ENCODE assay signal across 12 cellular contexts in genomic region chr19:38713227-38713649, GRCh38. TPM values are rescaled to one million over a fixed set of nuclear protein-coding genes. Genes with fewer than 3 reads are reported as not detected.
DNase-seq lines count a peak whose midpoint lies in the region; ATAC-seq and TF ChIP-seq lines count a peak whose summit lies in the region.
"Had no signal": no experiment of that assay in that cellular context is flagged by ENCODE, and none has a peak within 500 bp of the region (broad histone marks: within the 10 kb centered on the region; RNA-seq: fewer than 3 reads in every experiment).

No MANE protein-coding gene starts in this region.

- no peaks in the 10 kb centered on the region for H4K20me1 ChIP-seq in PC-3 (ENCODE audit: low read length)

- H2AFZ ChIP-seq in PC-3 (ENCODE audit: low read length), result no peak overlapping the region

- H3K9me3 ChIP-seq in MG63 (no peaks in the 10 kb centered on the region), right lobe of liver (no peaks in the 10 kb centered on the region), subcutaneous abdominal adipose tissue (ENCODE audit: control insufficient read depth in 5 of 5, low read length in 5 of 5) (no peaks in the 10 kb centered on the region), PC-3 (ENCODE audit: low read length) (no peaks in the 10 kb centered on the region)

- no peak overlapping the region for H3K4me2 ChIP-seq in PC-3 (ENCODE audit: low read length)

- TF ChIP-seq CTCF in dorsolateral prefrontal cortex (IDR thresholded peaks at IDR 0.05 in 54 of 56, conservative IDR thresholded peaks at IDR 0.05 in 2 of 56; ENCODE audit: low read depth in 1 of 56, partially characterized antibody in 56 of 56), result no peak
- no peak for TF ChIP-seq CTCF in right lobe of liver (IDR thresholded peaks at IDR 0.05)
- no peak for TF ChIP-seq CTCF in PC-3 (conservative IDR thresholded peaks at IDR 0.05; ENCODE audit: low read depth, low read length)

- no peaks in the 10 kb centered on the region for H3K9me2 ChIP-seq in PC-3 (replicated peaks; ENCODE audit: low read length)

- H3K4me1 ChIP-seq in right lobe of liver (peaks cover 0 to 51% (median 24%) of the 10 kb centered on the region in 4 donors), subcutaneous abdominal adipose tissue (ENCODE audit: control insufficient read depth in 5 of 5, insufficient read depth in 5 of 5, low read length in 5 of 5) (peaks cover 10 to 55% (median 54%) of the 10 kb centered on the region in 5 donors), PC-3 (ENCODE audit: insufficient read depth, low read length) (peaks cover 2% of the 10 kb centered on the region; the same call in 1 of the 2 replicates)

- no peak for TF ChIP-seq POLR2A in right lobe of liver (IDR thresholded peaks at IDR 0.05)

- DNase-seq in MG63, result peak; percentile 93
- DNase-seq in dorsolateral prefrontal cortex, result peak in 2 of 10 donors; percentile 27 to 55
- DNase-seq in right lobe of liver, result peak; percentile 68 to 95 (median 93)
- no peak for DNase-seq in NCI-H1105 (lab: John Stamatoyannopoulos, UW)
- no peak for DNase-seq in hepatic stellate cell (ENCODE audit: low spot score)
- no peak for DNase-seq in PC-3
- no peak for DNase-seq in stimulated activated CD4-positive, alpha-beta T cell treated with anti-CD3 and anti-CD28 coated beads, Interleukin-2, amount 100 ng/mL, for 48 hours
- DNase-seq: activated naive CD4-positive, alpha-beta T cell; kidney glomerular epithelial cell; WERI-Rb-1 had no signal

- POLR2A ChIA-PET in PC-3 (lab: Charles Lee; ENCODE audit: unreplicated experiment), result no interaction called here

- H3K4me3 ChIP-seq in MG63 (no peak overlapping the region), dorsolateral prefrontal cortex (no peak overlapping the region), right lobe of liver (no peak overlapping the region), subcutaneous abdominal adipose tissue (ENCODE audit: low read depth in 1 of 5, low read length in 5 of 5) (no peak overlapping the region), PC-3 (ENCODE audit: low read length) (no peak overlapping the region)

- CTCF ChIA-PET in PC-3 (lab: Charles Lee), result no interaction called here

- H3K27ac ChIP-seq in dorsolateral prefrontal cortex (peak overlapping the region; percentile 57 to 99 (median 90)), right lobe of liver (peak overlapping the region; percentile 43 to 76 (median 71)), subcutaneous abdominal adipose tissue (ENCODE audit: low read depth, low read length) (peak overlapping the region; percentile 16), PC-3 (ENCODE audit: low read length) (no peak overlapping the region)
- H3K27ac ChIP-seq: WERI-Rb-1 had no signal

- intact Hi-C loops in dorsolateral prefrontal cortex (cut with DNase I) (loop anchor here in 1 of 2 donors (5.0 kb wide), 1 partner anchor 56 kb away; no protein-coding TSS in a partner anchor), right lobe of liver (cut with DNase I) (no loop called here), PC-3 (cut with micrococcal nuclease) (no loop called here)

- H3K36me3 ChIP-seq in MG63, result peaks cover 97% of the 10 kb centered on the region
- peaks cover 0 to 69% (median 41%) of the 10 kb centered on the region in 4 donors for H3K36me3 ChIP-seq in right lobe of liver
- H3K36me3 ChIP-seq in subcutaneous abdominal adipose tissue (ENCODE audit: control insufficient read depth in 5 of 5, insufficient read depth in 5 of 5, low read length in 5 of 5), result peaks cover 0 to 98% (median 91%) of the 10 kb centered on the region in 5 donors
- H3K36me3 ChIP-seq in PC-3 (ENCODE audit: low read depth, low read length), result peaks cover 86% of the 10 kb centered on the region

- no peaks in the 10 kb centered on the region for H3K27me3 ChIP-seq in MG63
- no peaks in the 10 kb centered on the region for H3K27me3 ChIP-seq in dorsolateral prefrontal cortex
- H3K27me3 ChIP-seq in right lobe of liver, result no peaks in the 10 kb centered on the region
- no peaks in the 10 kb centered on the region for H3K27me3 ChIP-seq in subcutaneous abdominal adipose tissue (ENCODE audit: control insufficient read depth in 5 of 5, insufficient read depth in 4 of 5, low read length in 5 of 5)
- H3K27me3 ChIP-seq in PC-3 (ENCODE audit: low read length), result no peaks in the 10 kb centered on the region

- WGBS in right lobe of liver (ENCODE audit: insufficient coverage, low coverage, low lambda C conversion rate, missing lambda C conversion rate), result 36% methylated on average over 10 of the region's 19 CpGs

- H3K9ac ChIP-seq in subcutaneous abdominal adipose tissue (ENCODE audit: low read length in 5 of 5) (no peak overlapping the region), PC-3 (ENCODE audit: low read length) (no peak overlapping the region)

- ATAC-seq in right lobe of liver (peak; percentile 47 to 75 (median 74)), PC-3 (no peak)

- no peaks in the 10 kb centered on the region for H3F3A ChIP-seq in PC-3 (ENCODE audit: low read length, unreplicated experiment)

- H3K79me2 ChIP-seq in PC-3 (ENCODE audit: low read length), result peaks cover 10% of the 10 kb centered on the region; the same call in 1 of the 2 replicates

- no TSS peak for BruUV-seq in PC-3 (replicated peaks; lab: Mats Ljungman, UMichigan)

RNA-seq across cellular contexts. Expression of gene CAPN12, which starts 31.0 kb away (rescaled TPM):
- not detected in 2 replicates for total RNA-seq in MG63 (2014; rRNA removed; shearing (Covaris generic); ENCODE audit: low replicate concordance)
- total RNA-seq in dorsolateral prefrontal cortex (1 to 10 TPM in 55 of 120 experiments, under 1 TPM in 32, not detected in 33; 0.19 to 3.0 (median 1.2) TPM), right lobe of liver (10 to 100 TPM in 3 of 6 experiments, 1 to 10 TPM in 3; 2.2 to 45.3 (median 16.3) TPM), PC-3 (2014; rRNA removed) (3.8 and 5.5 TPM in 2 replicates)
- total RNA-seq: endothelial cell of umbilical vein had no signal

Comparison
In these comparisons a context has a peak if more than half of its experiments do, and no peak if none do; other contexts are left out.
1. DNase-seq: peak in MG63 (single experiment) and right lobe of liver (3 of 3); none in NCI-H1105 (single experiment), hepatic stellate cell (single experiment), PC-3 (single experiment) and stimulated activated CD4-positive, alpha-beta T cell treated with anti-CD3 and anti-CD28 coated beads, Interleukin-2, amount 100 ng/mL, for 48 hours (0 of 2).